ENCODE assay signal across 16 cellular contexts in the genomic region with DNA sequence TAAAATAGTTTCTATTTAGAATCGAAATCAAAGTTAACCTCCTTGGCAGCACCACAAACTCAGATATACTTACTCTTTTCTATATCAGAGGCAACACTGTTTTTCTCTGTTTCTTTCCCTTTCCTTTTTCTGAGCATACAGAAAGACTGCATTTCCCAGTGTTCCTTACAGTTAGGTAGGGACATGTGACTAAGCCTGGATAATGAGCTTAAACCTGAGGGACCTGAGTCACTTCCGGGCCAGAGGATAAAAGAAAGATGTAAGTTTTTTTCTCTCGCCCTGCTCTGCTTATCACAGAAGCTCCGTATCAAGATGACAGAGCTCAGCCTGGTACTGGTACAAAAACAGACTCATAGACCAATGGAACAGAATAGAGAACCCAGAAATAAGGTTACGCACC.
A peak's percentile ranks its signal among the peaks of the same experiment; 100 is the strongest.
DNase-seq lines count a peak whose midpoint lies in the region; ATAC-seq, FAIRE-seq and TF ChIP-seq lines count a peak whose summit lies in the region.
"Had no signal": no experiment of that assay in that cellular context is flagged by ENCODE, and none has a peak within 500 bp of the region (broad histone marks: within the 10 kb centered on the region; RNA-seq: fewer than 3 reads in every experiment).

No MANE protein-coding gene starts in this region.

- H3K27ac Mint-ChIP-seq in activated CD8-positive, alpha-beta memory T cell treated with anti-CD3 and anti-CD28 coated beads, Interleukin-2, amount 10 ng/mL, durations not matched to agents 7 days and 5 days: no peak overlapping the region
- H3K27ac Mint-ChIP-seq: activated T-cell treated with anti-CD3 and anti-CD28 coated beads, Interleukin-2, amount 50 U/mL, for 24 hours; CD14-positive monocyte; dendritic cell treated with granulocyte-macrophage colony-stimulating factor and Interleukin-4, amounts not matched to agents 40 ng/mL and 50 ng/mL, for 4 days had no signal

- H3K36me3 Mint-ChIP-seq in activated CD8-positive, alpha-beta memory T cell treated with anti-CD3 and anti-CD28 coated beads, Interleukin-2, amount 10 ng/mL, durations not matched to agents 7 days and 5 days: no peaks in the 10 kb centered on the region
- H3K36me3 Mint-ChIP-seq: CD14-positive monocyte had no signal

- CTCF ChIA-PET in activated CD8-positive, alpha-beta memory T cell treated with anti-CD3 and anti-CD28 coated beads, Interleukin-2, amount 10 ng/mL, durations not matched to agents 7 days and 5 days (lab: Charles Lee): no interaction called here

- TF ChIP-seq POLR2A in H54 (IDR thresholded peaks at IDR 0.05; ENCODE audit: low read depth, low read length): no peak

- no peak for FAIRE-seq in H54 (lab: Jason Lieb, UNC)
- FAIRE-seq: GM18507 had no signal

- H3K27me3 Mint-ChIP-seq in activated CD8-positive, alpha-beta memory T cell treated with anti-CD3 and anti-CD28 coated beads, Interleukin-2, amount 10 ng/mL, durations not matched to agents 7 days and 5 days: peaks cover 2% of the 10 kb centered on the region
- H3K27me3 Mint-ChIP-seq: activated T-cell treated with anti-CD3 and anti-CD28 coated beads, Interleukin-2, amount 50 U/mL, for 24 hours; dendritic cell treated with granulocyte-macrophage colony-stimulating factor and Interleukin-4, amounts not matched to agents 40 ng/mL and 50 ng/mL, for 4 days had no signal

- ATAC-seq in GM18867 (IDR thresholded peaks at IDR 0.05; ENCODE audit: unreplicated experiment) (no peak), HG02981 (IDR thresholded peaks at IDR 0.05; ENCODE audit: unreplicated experiment) (no peak)
- no peak for ATAC-seq in activated CD8-positive, alpha-beta memory T cell treated with anti-CD3 and anti-CD28 coated beads, Interleukin-2, amount 10 ng/mL, durations not matched to agents 7 days and 5 days
- ATAC-seq: stimulated activated naive CD8-positive, alpha-beta T cell treated with anti-CD3 and anti-CD28 coated beads, Interleukin-15, Interleukin-2, amounts not matched to agents 100 U/mL and 50 U/mL, for 24 hours had no signal

- no peak overlapping the region for H3K4me3 Mint-ChIP-seq in activated CD8-positive, alpha-beta memory T cell treated with anti-CD3 and anti-CD28 coated beads, Interleukin-2, amount 10 ng/mL, durations not matched to agents 7 days and 5 days
- H3K4me3 Mint-ChIP-seq: activated T-cell treated with anti-CD3 and anti-CD28 coated beads, Interleukin-2, amount 50 U/mL, for 24 hours; CD14-positive monocyte; dendritic cell treated with granulocyte-macrophage colony-stimulating factor and Interleukin-4, amounts not matched to agents 40 ng/mL and 50 ng/mL, for 4 days had no signal

- no peaks in the 10 kb centered on the region for H3K9me3 Mint-ChIP-seq in activated CD8-positive, alpha-beta memory T cell treated with anti-CD3 and anti-CD28 coated beads, Interleukin-2, amount 10 ng/mL, durations not matched to agents 7 days and 5 days (ENCODE audit: low read depth)
- H3K9me3 Mint-ChIP-seq: activated T-cell treated with anti-CD3 and anti-CD28 coated beads, Interleukin-2, amount 50 U/mL, for 24 hours had no signal

- DNase-seq in H54 (ENCODE audit: insufficient read length, low spot score) (peak; percentile 12), NCI-H82 treated with DMSO at 0.1 percent for 48 hours (lab: John Stamatoyannopoulos, UW; ENCODE audit: unreplicated experiment) (peak; percentile 56), astrocyte of the hippocampus (ENCODE audit: low read depth, low spot score) (peak; percentile 12), kidney tubule cell (ENCODE audit: low spot score) (peak; percentile 42), foreskin melanocyte (no peak)
- DNase-seq in activated CD8-positive, alpha-beta memory T cell treated with anti-CD3 and anti-CD28 coated beads, Interleukin-2, amount 10 ng/mL, durations not matched to agents 7 days and 5 days: no peak
- DNase-seq: activated CD4-positive, alpha-beta T cell treated with anti-CD3 and anti-CD28 coated beads for 48 hours; activated T-cell treated with anti-CD3 and anti-CD28 coated beads, Interleukin-2, amount 50 U/mL, for 24 hours; GF-D8; NCI-H2107; stimulated activated naive CD8-positive, alpha-beta T cell treated with anti-CD3 and anti-CD28 coated beads, Interleukin-15, Interleukin-2, amounts not matched to agents 100 U/mL and 50 U/mL, for 24 hours had no signal

- no peaks in the 10 kb centered on the region for H3K4me1 Mint-ChIP-seq in activated CD8-positive, alpha-beta memory T cell treated with anti-CD3 and anti-CD28 coated beads, Interleukin-2, amount 10 ng/mL, durations not matched to agents 7 days and 5 days
- H3K4me1 Mint-ChIP-seq: CD14-positive monocyte had no signal

Comparison
In these comparisons a context has a peak if more than half of its experiments do, and no peak if none do; other contexts are left out.
1. DNase-seq: peak in H54 (single experiment), NCI-H82 treated with DMSO at 0.1 percent for 48 hours (single experiment), astrocyte of the hippocampus (single experiment) and kidney tubule cell (single experiment); none in foreskin melanocyte (single experiment) and activated CD8-positive, alpha-beta memory T cell treated with anti-CD3 and anti-CD28 coated beads, Interleukin-2, amount 10 ng/mL, durations not matched to agents 7 days and 5 days (single experiment).